20 cellular contexts compared by ENCODE assay signal in genomic region chr16:85258616-85259015, GRCh38.
DNase-seq lines count a peak whose midpoint lies in the region; TF ChIP-seq lines count a peak whose summit lies in the region.
"Had no signal": no experiment of that assay in that cellular context is flagged by ENCODE, and none has a peak within 500 bp of the region (broad histone marks: within the 10 kb centered on the region; RNA-seq: fewer than 3 reads in every experiment).

No MANE protein-coding gene starts in this region.

- H3K27ac Mint-ChIP-seq in glutamatergic neuron (ENCODE audit: unreplicated experiment) = peak overlapping the region; percentile 33
- H3K27ac Mint-ChIP-seq: activated CD4-positive, alpha-beta memory T cell treated with anti-CD3 and anti-CD28 coated beads for 36 hours; naive thymus-derived CD8-positive, alpha-beta T cell had no signal

- no peak overlapping the region for H3K4me3 Mint-ChIP-seq in glutamatergic neuron (ENCODE audit: unreplicated experiment)
- H3K4me3 Mint-ChIP-seq: activated CD4-positive, alpha-beta memory T cell treated with anti-CD3 and anti-CD28 coated beads for 36 hours; naive thymus-derived CD8-positive, alpha-beta T cell had no signal

- intact Hi-C loops in ovary (cut with DNase I) = loop anchor here in 2 of 4 donors (5.0 to 10.0 kb wide), 2 partner anchors 144 to 146 kb away; partner anchors contain the start of gene CIBAR2 (in 2 of the 2)

- TF ChIP-seq POLR2A in ovary (IDR thresholded peaks at IDR 0.05) = no peak

- peak overlapping the region; percentile 4 for H3K4me3 ChIP-seq in retinal pigment epithelial cell (ENCODE audit: low read length)
- no peak overlapping the region for H3K4me3 ChIP-seq in ovary
- H3K4me3 ChIP-seq: gastroesophageal sphincter, upper lobe of right lung had no signal

- no peaks in the 10 kb centered on the region for H3K4me1 ChIP-seq in ovary (ENCODE audit: insufficient read depth)
- H3K4me1 ChIP-seq: upper lobe of right lung had no signal

- H3K27me3 Mint-ChIP-seq in glutamatergic neuron (ENCODE audit: unreplicated experiment) = peaks cover 28% of the 10 kb centered on the region

- no peaks in the 10 kb centered on the region for H3K36me3 ChIP-seq in ovary
- H3K36me3 ChIP-seq: brain microvascular endothelial cell, gastroesophageal sphincter, upper lobe of right lung had no signal

- peaks cover 36% of the 10 kb centered on the region for H3K4me1 Mint-ChIP-seq in glutamatergic neuron (ENCODE audit: low read depth, unreplicated experiment)

- no peaks in the 10 kb centered on the region for H3K36me3 Mint-ChIP-seq in glutamatergic neuron (ENCODE audit: unreplicated experiment)
- H3K36me3 Mint-ChIP-seq: activated CD4-positive, alpha-beta memory T cell treated with anti-CD3 and anti-CD28 coated beads for 36 hours; naive thymus-derived CD8-positive, alpha-beta T cell had no signal

- peaks cover 17% of the 10 kb centered on the region for H3K9me3 Mint-ChIP-seq in glutamatergic neuron (ENCODE audit: unreplicated experiment)
- H3K9me3 Mint-ChIP-seq: activated CD4-positive, alpha-beta memory T cell treated with anti-CD3 and anti-CD28 coated beads for 36 hours; naive thymus-derived CD8-positive, alpha-beta T cell had no signal

- H3K27me3 ChIP-seq in ovary = no peaks in the 10 kb centered on the region
- H3K27me3 ChIP-seq: brain microvascular endothelial cell, gastroesophageal sphincter, upper lobe of right lung had no signal

- TF ChIP-seq EP300 in ovary (IDR thresholded peaks at IDR 0.05) = no peak

- H3K9me3 ChIP-seq in ovary = no peaks in the 10 kb centered on the region
- H3K9me3 ChIP-seq: gastroesophageal sphincter, upper lobe of right lung had no signal

- WGBS in ovary, 3 donors = 64 to 86% (median 65%) methylated on average over 15 to 19 of the region's 19 CpGs

- peak; percentile 18 for DNase-seq in NCI-H2227 (lab: John Stamatoyannopoulos, UW; ENCODE audit: unreplicated experiment)
- DNase-seq in NCI-H2227 treated with DMSO at 0.1 percent for 48 hours (lab: John Stamatoyannopoulos, UW) = no peak
- peak; percentile 71 for DNase-seq in NCI-H2171 (lab: John Stamatoyannopoulos, UW)
- DNase-seq in glutamatergic neuron = no peak
- no peak for DNase-seq in retinal pigment epithelial cell (ENCODE audit: low read depth)
- DNase-seq in ovary = no peak
- DNase-seq in activated CD8-positive, alpha-beta memory T cell treated with anti-CD3 and anti-CD28 coated beads, Interleukin-2, amount 50 U/mL, for 4 hours = no peak
- no peak for DNase-seq in activated CD4-positive, alpha-beta T cell treated with anti-CD3 and anti-CD28 coated beads, Interleukin-2, amount 50 U/mL, for 48 hours
- DNase-seq: activated CD4-positive, alpha-beta memory T cell treated with anti-CD3 and anti-CD28 coated beads for 36 hours; activated CD4-positive, CD25-positive, alpha-beta regulatory T cell; activated effector memory CD4-positive, alpha-beta T cell treated with anti-CD3 and anti-CD28 coated beads, Interleukin-2, amount 50 U/mL, for 16 hours; brain microvascular endothelial cell; NCI-H1930; NCI-H526; posterior cingulate gyrus; T-helper 9 cell; upper lobe of right lung had no signal

- TF ChIP-seq CTCF in glutamatergic neuron (IDR thresholded peaks at IDR 0.05; ENCODE audit: partially characterized antibody, unreplicated experiment) (no peak), retinal pigment epithelial cell (conservative IDR thresholded peaks at IDR 0.05; ENCODE audit: low read depth, low read length) (no peak), ovary (IDR thresholded peaks at IDR 0.05) (no peak)

- no peak overlapping the region for H3K27ac ChIP-seq in ovary
- H3K27ac ChIP-seq: brain microvascular endothelial cell, C4-2B, gastroesophageal sphincter, upper lobe of right lung had no signal

Comparison
In these comparisons a context has a peak if more than half of its experiments do, and no peak if none do; other contexts are left out.
1. DNase-seq: peak in NCI-H2227 (single experiment) and NCI-H2171 (single experiment); none in NCI-H2227 treated with DMSO at 0.1 percent for 48 hours (single experiment), glutamatergic neuron (single experiment), retinal pigment epithelial cell (single experiment), ovary (0 of 5), activated CD8-positive, alpha-beta memory T cell treated with anti-CD3 and anti-CD28 coated beads, Interleukin-2, amount 50 U/mL, for 4 hours (single experiment) and activated CD4-positive, alpha-beta T cell treated with anti-CD3 and anti-CD28 coated beads, Interleukin-2, amount 50 U/mL, for 48 hours (0 of 2).